17 cellular contexts compared by ENCODE assay signal in the genomic region with DNA sequence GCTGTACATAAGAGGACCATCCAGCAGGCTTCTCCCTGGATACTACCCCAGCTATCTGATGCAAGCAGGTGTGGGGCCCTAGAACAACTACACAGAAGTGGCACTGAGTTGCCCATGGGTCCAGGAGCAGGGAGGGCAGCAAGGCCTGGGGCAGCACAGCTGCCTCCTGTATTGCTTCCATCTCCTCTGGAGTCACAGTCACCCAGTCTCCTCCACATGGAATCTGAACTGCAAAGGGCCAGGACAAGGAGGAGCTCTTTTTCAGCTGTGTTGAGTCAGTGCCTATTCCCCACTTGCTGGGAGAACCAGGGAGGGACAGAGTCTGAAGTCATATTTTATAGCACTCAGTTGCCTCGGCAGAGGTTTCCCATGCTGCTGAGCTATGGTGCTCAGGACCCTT.
DNase-seq lines count a peak whose midpoint lies in the region; ATAC-seq and TF ChIP-seq lines count a peak whose summit lies in the region.
"Had no signal": no experiment of that assay in that cellular context is flagged by ENCODE, and none has a peak within 500 bp of the region (broad histone marks: within the 10 kb centered on the region; RNA-seq: fewer than 3 reads in every experiment).

No MANE protein-coding gene starts in this region.

- H3K4ac ChIP-seq in mesenchymal stem cell (ENCODE audit: low read depth in 1 of 2, low read length in 2 of 2), result no peak overlapping the region

- no peak overlapping the region for H2BK12ac ChIP-seq in mesenchymal stem cell (ENCODE audit: low read length in 2 of 2)

- H3K4me3 ChIP-seq in GM23248 (no peak overlapping the region), osteoblast (ENCODE audit: insufficient read depth, low read length) (no peak overlapping the region), mesenchymal stem cell (ENCODE audit: insufficient read depth in 1 of 2, low read depth in 1 of 2, low read length in 2 of 2) (no peak overlapping the region)
- H3K4me3 ChIP-seq: breast epithelium, psoas muscle had no signal

- POLR2A ChIA-PET in CD4-positive, alpha-beta T cell (lab: Charles Lee), result interaction anchor here (1.1 to 2.3 kb wide), 4 partner anchors 10 to 28 kb away, joined by 3 to 10 read pairs (median 8); no protein-coding TSS in a partner anchor

- no peak overlapping the region for H3K9ac ChIP-seq in GM23248
- no peak overlapping the region for H3K9ac ChIP-seq in mesenchymal stem cell (ENCODE audit: low read length)

- H3K9me3 ChIP-seq in CD4-positive, alpha-beta T cell (ENCODE audit: control insufficient read depth, low read length), result no peaks in the 10 kb centered on the region
- H3K9me3 ChIP-seq in GM23248 (ENCODE audit: low read depth) (no peaks in the 10 kb centered on the region), osteoblast (ENCODE audit: low read depth, low read length) (no peaks in the 10 kb centered on the region), mesenchymal stem cell (ENCODE audit: control insufficient read depth, low read length) (peaks cover 8% of the 10 kb centered on the region)
- H3K9me3 ChIP-seq: breast epithelium had no signal

- no peak overlapping the region for H2AK5ac ChIP-seq in mesenchymal stem cell (ENCODE audit: low read length, severe bottlenecking)

- ATAC-seq in CD4-positive, alpha-beta T cell (ENCODE audit: poor library complexity), result no peak
- ATAC-seq in activated naive CD8-positive, alpha-beta T cell treated with anti-CD3 and anti-CD28 coated beads, Interleukin-2, amount 50 U/mL, for 24 hours, result no peak
- no peak for ATAC-seq in natural killer cell treated with Interleukin-12 subunit alpha and Interleukin-12 subunit beta and Interleukin-15 and Interleukin-18, amount 100 ng/mL, for 72 hours
- ATAC-seq in foreskin keratinocyte, result no peak
- ATAC-seq: left lobe of liver, psoas muscle had no signal

- H4K8ac ChIP-seq in mesenchymal stem cell (ENCODE audit: low read length), result no peak overlapping the region

- H3K9me3 Mint-ChIP-seq in CD4-positive, alpha-beta T cell, result peaks cover 5% of the 10 kb centered on the region
- H3K9me3 Mint-ChIP-seq in activated naive CD8-positive, alpha-beta T cell treated with anti-CD3 and anti-CD28 coated beads, Interleukin-2, amount 50 U/mL, for 24 hours, result peaks cover 27% of the 10 kb centered on the region
- H3K9me3 Mint-ChIP-seq in natural killer cell treated with Interleukin-12 subunit alpha and Interleukin-12 subunit beta and Interleukin-15 and Interleukin-18, amount 100 ng/mL, for 72 hours, result no peaks in the 10 kb centered on the region

- TF ChIP-seq CTCF in CD4-positive, alpha-beta T cell (IDR thresholded peaks at IDR 0.05), result no peak
- TF ChIP-seq CTCF in foreskin keratinocyte (conservative IDR thresholded peaks at IDR 0.05), result no peak
- no peak for TF ChIP-seq CTCF in osteoblast (IDR thresholded peaks at IDR 0.05; ENCODE audit: extremely low read depth, low read depth, low read length)

- H3K27ac Mint-ChIP-seq in CD4-positive, alpha-beta T cell, result peak overlapping the region; percentile 89
- peak overlapping the region; percentile 61 for H3K27ac Mint-ChIP-seq in activated naive CD8-positive, alpha-beta T cell treated with anti-CD3 and anti-CD28 coated beads, Interleukin-2, amount 50 U/mL, for 24 hours
- peak overlapping the region; percentile 58 to 72 for H3K27ac Mint-ChIP-seq in natural killer cell treated with Interleukin-12 subunit alpha and Interleukin-12 subunit beta and Interleukin-15 and Interleukin-18, amount 100 ng/mL, for 72 hours

- H2BK120ac ChIP-seq in mesenchymal stem cell (ENCODE audit: low read depth, low read length), result no peak overlapping the region

- no peak overlapping the region for H3K23ac ChIP-seq in mesenchymal stem cell (ENCODE audit: low read length in 2 of 2)

- no peak overlapping the region for H2BK15ac ChIP-seq in mesenchymal stem cell (ENCODE audit: low read depth, poor library complexity, severe bottlenecking)

- in situ Hi-C loops in GM23248 (cut with MboI), result no loop called here

- intact Hi-C loops in CD4-positive, alpha-beta T cell (cut with DNase I, micrococcal nuclease), result loop anchor here in 1 of 2 experiments (10.0 kb wide), 2 partner anchors 636 to 1044 kb away; a partner anchor contains a TSS

- H3K4me1 Mint-ChIP-seq in CD4-positive, alpha-beta T cell (ENCODE audit: low read depth), result peaks cover 84% of the 10 kb centered on the region
- peaks cover 70% of the 10 kb centered on the region for H3K4me1 Mint-ChIP-seq in activated naive CD8-positive, alpha-beta T cell treated with anti-CD3 and anti-CD28 coated beads, Interleukin-2, amount 50 U/mL, for 24 hours
- peaks cover 61 to 65% of the 10 kb centered on the region in 2 donors for H3K4me1 Mint-ChIP-seq in natural killer cell treated with Interleukin-12 subunit alpha and Interleukin-12 subunit beta and Interleukin-15 and Interleukin-18, amount 100 ng/mL, for 72 hours (ENCODE audit: low read depth in 2 of 2)

- no peaks in the 10 kb centered on the region for H3K27me3 ChIP-seq in CD4-positive, alpha-beta T cell (ENCODE audit: control insufficient read depth, insufficient read depth, low read length)
- no peaks in the 10 kb centered on the region for H3K27me3 ChIP-seq in GM23248 (replicated peaks; ENCODE audit: insufficient read depth)
- H3K27me3 ChIP-seq in foreskin keratinocyte, result no peaks in the 10 kb centered on the region
- H3K27me3 ChIP-seq in osteoblast (ENCODE audit: insufficient read depth, low read length), result no peaks in the 10 kb centered on the region
- no peaks in the 10 kb centered on the region for H3K27me3 ChIP-seq in mesenchymal stem cell (ENCODE audit: control insufficient read depth in 1 of 2, insufficient read depth in 1 of 2, low read length in 2 of 2)
- H3K27me3 ChIP-seq: breast epithelium had no signal

- H4K91ac ChIP-seq in mesenchymal stem cell (ENCODE audit: low read length), result no peak overlapping the region

- H3K79me2 ChIP-seq in GM23248 (ENCODE audit: insufficient read depth) (no peaks in the 10 kb centered on the region), osteoblast (ENCODE audit: insufficient read depth, low read length) (no peaks in the 10 kb centered on the region)

- H4K20me1 ChIP-seq in GM23248 (ENCODE audit: insufficient read depth) (no peaks in the 10 kb centered on the region), osteoblast (ENCODE audit: insufficient read depth, low read length) (peaks cover 5% of the 10 kb centered on the region)

- H3K4me3 Mint-ChIP-seq in CD4-positive, alpha-beta T cell, result peak overlapping the region; percentile 65
- no peak overlapping the region for H3K4me3 Mint-ChIP-seq in activated naive CD8-positive, alpha-beta T cell treated with anti-CD3 and anti-CD28 coated beads, Interleukin-2, amount 50 U/mL, for 24 hours
- H3K4me3 Mint-ChIP-seq in natural killer cell treated with Interleukin-12 subunit alpha and Interleukin-12 subunit beta and Interleukin-15 and Interleukin-18, amount 100 ng/mL, for 72 hours, result peak overlapping the region; percentile 58

- H3K27me3 Mint-ChIP-seq in CD4-positive, alpha-beta T cell, result no peaks in the 10 kb centered on the region
- H3K27me3 Mint-ChIP-seq in activated naive CD8-positive, alpha-beta T cell treated with anti-CD3 and anti-CD28 coated beads, Interleukin-2, amount 50 U/mL, for 24 hours, result no peaks in the 10 kb centered on the region
- H3K27me3 Mint-ChIP-seq in natural killer cell treated with Interleukin-12 subunit alpha and Interleukin-12 subunit beta and Interleukin-15 and Interleukin-18, amount 100 ng/mL, for 72 hours, result no peaks in the 10 kb centered on the region

- H3K18ac ChIP-seq in mesenchymal stem cell (ENCODE audit: low read depth in 1 of 2, low read length in 2 of 2), result no peak overlapping the region

- peak overlapping the region; percentile 49 for H3K27ac ChIP-seq in CD4-positive, alpha-beta T cell (ENCODE audit: low read depth, low read length)
- no peak overlapping the region for H3K27ac ChIP-seq in GM23248
- no peak overlapping the region for H3K27ac ChIP-seq in foreskin keratinocyte
- H3K27ac ChIP-seq in osteoblast (ENCODE audit: low read depth, low read length), result no peak overlapping the region
- H3K27ac ChIP-seq in mesenchymal stem cell (ENCODE audit: low read length, poor library complexity, severe bottlenecking), result no peak overlapping the region
- H3K27ac ChIP-seq: psoas muscle had no signal

- H3K79me1 ChIP-seq in mesenchymal stem cell (replicated peaks; ENCODE audit: low read length, poor library complexity, severe bottlenecking), result peaks cover 4% of the 10 kb centered on the region

- no peak overlapping the region for H3K14ac ChIP-seq in mesenchymal stem cell (ENCODE audit: low read length in 2 of 2)

- 93 to 100% methylated on average over 1 of the region's 1 CpG for WGBS in GM23248 (ENCODE audit: low coverage in 1 of 2, low lambda C conversion rate in 2 of 2, missing lambda C conversion rate in 2 of 2), 2 experiments
- 93% methylated on average over 1 of the region's 1 CpG for WGBS in mesenchymal stem cell

- H3K4me2 ChIP-seq in GM23248 (ENCODE audit: unreplicated experiment), result no peak overlapping the region
- H3K4me2 ChIP-seq in osteoblast (ENCODE audit: insufficient read depth, low read length), result no peak overlapping the region
- H3K4me2 ChIP-seq in mesenchymal stem cell (ENCODE audit: low read length, poor library complexity, severe bottlenecking), result no peak overlapping the region

- H3K9me2 ChIP-seq in GM23248 (ENCODE audit: insufficient read depth), result no peaks in the 10 kb centered on the region

- H3K36me3 ChIP-seq in GM23248 (ENCODE audit: low read depth) (no peaks in the 10 kb centered on the region), osteoblast (ENCODE audit: insufficient read depth, low read length) (no peaks in the 10 kb centered on the region), mesenchymal stem cell (ENCODE audit: control insufficient read depth in 1 of 2, insufficient read depth in 2 of 2, low read depth in 1 of 2, low read length in 2 of 2) (peaks cover 0 to 31% of the 10 kb centered on the region in 2 experiments)
- H3K36me3 ChIP-seq: breast epithelium had no signal

- CTCF ChIA-PET in CD4-positive, alpha-beta T cell (lab: Charles Lee), result interaction anchor here (1.4 kb wide), 1 partner anchor 13 kb away, joined by 3 read pairs; no protein-coding TSS in a partner anchor

- peaks cover 14% of the 10 kb centered on the region for H3K36me3 Mint-ChIP-seq in CD4-positive, alpha-beta T cell (ENCODE audit: low read depth)
- peaks cover 37% of the 10 kb centered on the region for H3K36me3 Mint-ChIP-seq in activated naive CD8-positive, alpha-beta T cell treated with anti-CD3 and anti-CD28 coated beads, Interleukin-2, amount 50 U/mL, for 24 hours (ENCODE audit: low read depth)
- peaks cover 6% of the 10 kb centered on the region for H3K36me3 Mint-ChIP-seq in natural killer cell treated with Interleukin-12 subunit alpha and Interleukin-12 subunit beta and Interleukin-15 and Interleukin-18, amount 100 ng/mL, for 72 hours

- H3K4me1 ChIP-seq in GM23248 (ENCODE audit: insufficient read depth) (peaks cover 7% of the 10 kb centered on the region; the same call in 1 of the 2 replicates), foreskin keratinocyte (peaks cover 8% of the 10 kb centered on the region), osteoblast (ENCODE audit: insufficient read depth, low read length) (peaks cover 9% of the 10 kb centered on the region), mesenchymal stem cell (ENCODE audit: control insufficient read depth, insufficient read depth, low read depth, low read length) (peaks cover under 1% of the 10 kb centered on the region)

- no peak overlapping the region for H2AFZ ChIP-seq in GM23248
- H2AFZ ChIP-seq in osteoblast (ENCODE audit: low read length), result no peak overlapping the region
- H2AFZ ChIP-seq in mesenchymal stem cell (ENCODE audit: low read depth, low read length), result no peak overlapping the region

- DNase-seq in CD4-positive, alpha-beta T cell, result no peak
- DNase-seq in GM23248 (peak; percentile 13), foreskin keratinocyte (no peak), osteoblast (ENCODE audit: insufficient read length, low spot score, missing footprints) (no peak), mesenchymal stem cell (no peak)
- DNase-seq in activated naive CD8-positive, alpha-beta T cell treated with anti-CD3 and anti-CD28 coated beads, Interleukin-2, amount 50 U/mL, for 24 hours, result no peak
- DNase-seq in natural killer cell treated with Interleukin-12 subunit alpha and Interleukin-12 subunit beta and Interleukin-15 and Interleukin-18, amount 100 ng/mL, for 72 hours (ENCODE audit: low spot score), result no peak
- DNase-seq: activated CD4-positive, alpha-beta T cell treated with anti-CD3 and anti-CD28 coated beads for 1 hour; activated effector memory CD4-positive, alpha-beta T cell treated with anti-CD3 and anti-CD28 coated beads, Interleukin-2, amount 50 U/mL, for 16 hours; hippocampal formation; Kasumi-1; NCI-H1436 treated with DMSO at 0.1 percent for 48 hours; NCI-H226; psoas muscle; Right ventricle myocardium superior had no signal

- H3F3A ChIP-seq in GM23248 (ENCODE audit: insufficient read depth), result peaks cover 12% of the 10 kb centered on the region; the same call in 1 of the 2 replicates

- no peak overlapping the region for H2BK5ac ChIP-seq in mesenchymal stem cell (ENCODE audit: low read depth, low read length, poor library complexity, severe bottlenecking)
